34 cellular contexts compared by ENCODE assay signal in the genomic region with DNA sequence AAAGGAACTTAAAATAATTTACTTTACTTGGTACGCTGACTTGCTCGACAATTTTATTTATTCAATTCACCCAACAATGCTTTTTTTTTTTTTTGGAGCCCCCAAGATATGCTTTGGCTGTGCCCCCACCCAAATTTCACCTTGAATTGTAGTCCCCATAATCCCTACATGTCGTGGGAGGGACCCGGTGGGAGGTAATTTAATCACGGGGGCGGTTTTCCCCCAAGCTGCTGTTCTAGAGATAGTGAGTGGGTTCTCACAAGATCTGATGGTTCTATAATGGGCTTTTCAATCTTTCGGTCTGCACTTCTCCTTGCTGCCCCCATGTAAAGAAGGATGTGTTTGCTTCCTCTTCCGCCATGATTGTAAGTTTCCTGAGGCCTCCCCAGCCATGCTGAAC. TPM values are rescaled to one million over a fixed set of nuclear protein-coding genes. Genes with fewer than 3 reads are reported as not detected.
A peak's percentile ranks its signal among the peaks of the same experiment; 100 is the strongest.
DNase-seq lines count a peak whose midpoint lies in the region; ATAC-seq and TF ChIP-seq lines count a peak whose summit lies in the region.
"Had no signal": no experiment of that assay in that cellular context is flagged by ENCODE, and none has a peak within 500 bp of the region (broad histone marks: within the 10 kb centered on the region; RNA-seq: fewer than 3 reads in every experiment).

No MANE protein-coding gene starts in this region.

- H3K4me1 ChIP-seq in HEK293 (ENCODE audit: control insufficient read depth, insufficient read depth, low read length): peaks cover 10% of the 10 kb centered on the region
- H3K4me1 ChIP-seq in foreskin keratinocyte: peaks cover 38% of the 10 kb centered on the region
- H3K4me1 ChIP-seq in upper lobe of left lung: peaks cover 29 to 41% (median 37%) of the 10 kb centered on the region in 4 donors

- 96 to 97% methylated on average over 8 of the region's 8 CpGs for WGBS in upper lobe of left lung, 2 donors

- ATAC-seq in WTC11 (no peak), foreskin keratinocyte (no peak), upper lobe of left lung (ENCODE audit: low FRiP score in 2 of 2) (no peak), HG02678 (IDR thresholded peaks at IDR 0.05; ENCODE audit: unreplicated experiment) (no peak)
- no peak for ATAC-seq in naive thymus-derived CD8-positive, alpha-beta T cell
- ATAC-seq: body of pancreas, left lung, right lobe of liver, SK-N-SH treated with all-trans-retinoic acid at 6 μM for 48 hours had no signal

- DNase-seq in WTC11 (ENCODE audit: low spot score) (no peak), foreskin keratinocyte (no peak), upper lobe of left lung (no peak), NCI-H1105 treated with DMSO at 0.1 percent for 48 hours (lab: John Stamatoyannopoulos, UW) (no peak), DMS153 treated with DMSO at 0.1 percent for 48 hours (lab: John Stamatoyannopoulos, UW; ENCODE audit: unreplicated experiment) (no peak)
- DNase-seq in naive thymus-derived CD8-positive, alpha-beta T cell: no peak
- DNase-seq: activated CD4-positive, alpha-beta memory T cell treated with anti-CD3 and anti-CD28 coated beads for 36 hours; activated CD4-positive, CD25-positive, alpha-beta regulatory T cell treated with anti-CD3 and anti-CD28 coated beads, Interleukin-2, amount 50 U/mL, for 72 hours; activated CD8-positive, alpha-beta memory T cell treated with anti-CD3 and anti-CD28 coated beads, Interleukin-2, amount 50 U/mL, for 4 hours; activated naive CD4-positive, alpha-beta T cell treated with Interleukin-2 at 50 U/mL for 16 hours; body of pancreas; cerebellar nuclear complex; DMS153; hypothalamus; left lung; naive B cell; NCI-H1436; NCI-H2081 treated with DMSO at 0.1 percent for 48 hours; NCI-H2227 treated with DMSO at 0.1 percent for 48 hours; NCI-H526; NK-92 treated with Interleukin-12 subunit alpha and Interleukin-12 subunit beta, amount 100 ng/mL, for 24 hours; right lobe of liver; Right ventricle myocardium superior; stimulated activated CD4-positive, alpha-beta T cell treated with anti-CD3 and anti-CD28 coated beads, Interleukin-12 subunit alpha, Interleukin-12 subunit beta, amount 100 ng/mL, for 4 hours; stimulated activated CD4-positive, alpha-beta T cell treated with anti-CD3 and anti-CD28 coated beads, Interleukin-2, amount 100 ng/mL, for 48 hours; stomach; thyroid gland had no signal

- H3K27ac ChIP-seq in HEK293 (ENCODE audit: extremely low read depth, low read depth, low read length): no peak overlapping the region
- peak overlapping the region; percentile 100 for H3K27ac ChIP-seq in foreskin keratinocyte
- peak overlapping the region in 3 of 4 donors; percentile 42 to 82 (median 79) for H3K27ac ChIP-seq in upper lobe of left lung
- H3K27ac ChIP-seq: body of pancreas, neutrophil, right lobe of liver had no signal

- peak overlapping the region; percentile 94 for H3K27ac Mint-ChIP-seq in WTC11
- no peak overlapping the region for H3K27ac Mint-ChIP-seq in naive thymus-derived CD8-positive, alpha-beta T cell
- H3K27ac Mint-ChIP-seq: activated CD4-positive, alpha-beta memory T cell treated with anti-CD3 and anti-CD28 coated beads for 36 hours; mesothelial cell of epicardium; naive B cell; T-helper 1 cell treated with Interleukin-12 subunit alpha and Interleukin-12 subunit beta and Interleukin-4 antibody, amounts not matched to agents 30 μg/mL and 1 μg/mL, for 36 hours had no signal

- H3K36me3 Mint-ChIP-seq in WTC11: peaks cover 15% of the 10 kb centered on the region
- no peaks in the 10 kb centered on the region for H3K36me3 Mint-ChIP-seq in naive thymus-derived CD8-positive, alpha-beta T cell
- H3K36me3 Mint-ChIP-seq: activated CD4-positive, alpha-beta memory T cell treated with anti-CD3 and anti-CD28 coated beads for 36 hours; naive B cell had no signal

- H3K27me3 Mint-ChIP-seq in WTC11 (ENCODE audit: low read depth): no peaks in the 10 kb centered on the region
- peaks cover 0 to 2% (median 0%) of the 10 kb centered on the region in 5 donors for H3K27me3 Mint-ChIP-seq in naive thymus-derived CD8-positive, alpha-beta T cell

- no peaks in the 10 kb centered on the region for H3K36me3 ChIP-seq in HEK293 (ENCODE audit: control insufficient read depth in 2 of 2, insufficient read depth in 1 of 2, low read length in 2 of 2)
- no peaks in the 10 kb centered on the region for H3K36me3 ChIP-seq in upper lobe of left lung
- H3K36me3 ChIP-seq: HAP-1, left lung, neutrophil, right lobe of liver, stomach, thyroid gland had no signal

- H3K9me3 Mint-ChIP-seq in WTC11: no peaks in the 10 kb centered on the region
- H3K9me3 Mint-ChIP-seq in naive thymus-derived CD8-positive, alpha-beta T cell: no peaks in the 10 kb centered on the region
- H3K9me3 Mint-ChIP-seq: activated CD4-positive, alpha-beta memory T cell treated with anti-CD3 and anti-CD28 coated beads for 36 hours; mesothelial cell of epicardium; T-helper 1 cell treated with Interleukin-12 subunit alpha and Interleukin-12 subunit beta and Interleukin-4 antibody, amounts not matched to agents 30 μg/mL and 1 μg/mL, for 36 hours had no signal

- H3K27me3 ChIP-seq in foreskin keratinocyte (no peaks in the 10 kb centered on the region), upper lobe of left lung (no peaks in the 10 kb centered on the region)
- H3K27me3 ChIP-seq: body of pancreas, left lung, neutrophil, right lobe of liver, stomach, thyroid gland had no signal

- H3K9me3 ChIP-seq in HEK293 (ENCODE audit: control insufficient read depth, insufficient read depth, low read depth, low read length) (no peaks in the 10 kb centered on the region), upper lobe of left lung (no peaks in the 10 kb centered on the region)
- H3K9me3 ChIP-seq: body of pancreas, HAP-1, left lung, neutrophil, right lobe of liver, stomach, thyroid gland had no signal

- H3K4me3 Mint-ChIP-seq in WTC11: peak overlapping the region; percentile 11; the same call in 1 of the 2 replicates
- no peak overlapping the region for H3K4me3 Mint-ChIP-seq in naive thymus-derived CD8-positive, alpha-beta T cell
- H3K4me3 Mint-ChIP-seq: activated CD4-positive, alpha-beta memory T cell treated with anti-CD3 and anti-CD28 coated beads for 36 hours; mesothelial cell of epicardium; naive B cell; T-helper 1 cell treated with Interleukin-12 subunit alpha and Interleukin-12 subunit beta and Interleukin-4 antibody, amounts not matched to agents 30 μg/mL and 1 μg/mL, for 36 hours had no signal

- no peak for TF ChIP-seq POLR2A in upper lobe of left lung (IDR thresholded peaks at IDR 0.05)

- H3K4me3 ChIP-seq in HEK293 (ENCODE audit: low read depth, low read length): no peak overlapping the region
- H3K4me3 ChIP-seq in upper lobe of left lung: no peak overlapping the region
- H3K4me3 ChIP-seq: body of pancreas, HAP-1, left lung, right lobe of liver, stomach, thyroid gland had no signal

- TF ChIP-seq EP300 in upper lobe of left lung (IDR thresholded peaks at IDR 0.05): no peak

- TF ChIP-seq CTCF in HEK293 (tag by site-specific recombination; IDR thresholded peaks at IDR 0.05) (no peak), WTC11 (IDR thresholded peaks at IDR 0.05) (no peak), foreskin keratinocyte (conservative IDR thresholded peaks at IDR 0.05) (no peak), upper lobe of left lung (IDR thresholded peaks at IDR 0.05) (no peak)

- CTCF ChIA-PET in HEK293 (lab: Yijun Ruan, JAX): no interaction called here
- CTCF ChIA-PET in WTC11 (lab: Charles Lee): interaction anchor here (0.8 kb wide), 1 partner anchor 11 kb away, joined by 4 read pairs; a partner anchor contains a TSS

- peaks cover 81% of the 10 kb centered on the region for H3K4me1 Mint-ChIP-seq in WTC11
- H3K4me1 Mint-ChIP-seq in naive thymus-derived CD8-positive, alpha-beta T cell: peaks cover 6 to 17% (median 10%) of the 10 kb centered on the region in 4 donors

- POLR2A ChIA-PET in HEK293 (lab: Yijun Ruan, JAX) (no interaction called here), WTC11 (lab: Charles Lee) (interaction anchor here (4.9 kb wide), 1 partner anchor 10 kb away, joined by 24 read pairs; a partner anchor contains a TSS)
- POLR2A ChIA-PET in naive thymus-derived CD8-positive, alpha-beta T cell (lab: Charles Lee): interaction anchor here (1.6 kb wide), 1 partner anchor 10 kb away, joined by 3 read pairs; a partner anchor contains a TSS

TF ChIP-seq in HEK293, 187 proteins besides CTCF, POLR2A, EP300 and RAD21:
- TF ChIP-seq ZFHX2 (tag by site-specific recombination; conservative IDR thresholded peaks at IDR 0.05) (peak; percentile 54), ZNF311 (tag by site-specific recombination; IDR thresholded peaks at IDR 0.05; ENCODE audit: borderline replicate concordance) (no peak), EGR2 (tag by site-specific recombination; IDR thresholded peaks at IDR 0.05; ENCODE audit: low read depth) (peak; percentile 72)

TF ChIP-seq in WTC11, 78 proteins besides CTCF, POLR2A, EP300 and RAD21 (continues in another document):
- TF ChIP-seq SOX15 (CRISPR knock-in tag; IDR thresholded peaks at IDR 0.05): no peak
- TF ChIP-seq, protein P1, sequence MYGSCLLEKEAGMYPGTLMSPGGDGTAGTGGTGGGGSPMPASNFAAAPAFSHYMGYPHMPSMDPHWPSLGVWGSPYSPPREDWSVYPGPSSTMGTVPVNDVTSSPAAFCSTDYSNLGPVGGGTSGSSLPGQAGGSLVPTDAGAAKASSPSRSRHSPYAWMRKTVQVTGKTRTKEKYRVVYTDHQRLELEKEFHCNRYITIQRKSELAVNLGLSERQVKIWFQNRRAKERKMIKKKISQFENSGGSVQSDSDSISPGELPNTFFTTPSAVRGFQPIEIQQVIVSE (CRISPR knock-in tag; IDR thresholded peaks at IDR 0.05; ENCODE audit: borderline replicate concordance): no peak

RNA-seq across cellular contexts. Expression of a gene that starts 10.4 kb away (rescaled TPM):
- 24.2 to 28.2 TPM (median 24.4 TPM) in 3 replicates for total RNA-seq in WTC11 (2021)
- 55.8 and 65.5 TPM in 2 replicates for total RNA-seq in foreskin keratinocyte
- polyA plus RNA-seq in foreskin keratinocyte: 8.6 and 9.3 TPM in 2 replicates
- total RNA-seq in upper lobe of left lung: 10 to 100 TPM; 14.7 to 36.1 (median 20.2) TPM
- under 1 TPM; 0.78 to 0.99 TPM for total RNA-seq in naive thymus-derived CD8-positive, alpha-beta T cell
- under 1 TPM in 2 of 3 donors, not detected in 1; 0.04 to 0.16 TPM for polyA plus RNA-seq in naive thymus-derived CD8-positive, alpha-beta T cell

RNA-seq across cellular contexts. Expression of a gene that starts 10.7 kb away (rescaled TPM):
- total RNA-seq in WTC11 (2021) (51.5 to 54.5 TPM (median 53.9 TPM) in 3 replicates), foreskin keratinocyte (88.2 and 106 TPM in 2 replicates), upper lobe of left lung (100 to 1,000 TPM in 1 of 6 donors, 10 to 100 TPM in 5; 29.6 to 119 (median 69.5) TPM)
- 37.5 and 40.4 TPM in 2 replicates for polyA plus RNA-seq in foreskin keratinocyte
- 10 to 100 TPM; 44.8 TPM for total RNA-seq in naive thymus-derived CD8-positive, alpha-beta T cell
- 10 to 100 TPM; 17.4 to 22.7 (median 19.4) TPM for polyA plus RNA-seq in naive thymus-derived CD8-positive, alpha-beta T cell

Comparison
In these comparisons a context has a peak if more than half of its experiments do, and no peak if none do; other contexts are left out.
1. RNA of a gene that starts 10.4 kb away (total RNA-seq): 55.8 to 65.5 TPM in foreskin keratinocyte, 24.2 to 28.2 TPM in WTC11 and 14.7 to 36.1 TPM in upper lobe of left lung; 0.78 to 0.99 TPM in naive thymus-derived CD8-positive, alpha-beta T cell; every median in the first group is over 4 times any median in the second.